Comparison of ENCODE assay signal across 1 cellular context in the genomic region with DNA sequence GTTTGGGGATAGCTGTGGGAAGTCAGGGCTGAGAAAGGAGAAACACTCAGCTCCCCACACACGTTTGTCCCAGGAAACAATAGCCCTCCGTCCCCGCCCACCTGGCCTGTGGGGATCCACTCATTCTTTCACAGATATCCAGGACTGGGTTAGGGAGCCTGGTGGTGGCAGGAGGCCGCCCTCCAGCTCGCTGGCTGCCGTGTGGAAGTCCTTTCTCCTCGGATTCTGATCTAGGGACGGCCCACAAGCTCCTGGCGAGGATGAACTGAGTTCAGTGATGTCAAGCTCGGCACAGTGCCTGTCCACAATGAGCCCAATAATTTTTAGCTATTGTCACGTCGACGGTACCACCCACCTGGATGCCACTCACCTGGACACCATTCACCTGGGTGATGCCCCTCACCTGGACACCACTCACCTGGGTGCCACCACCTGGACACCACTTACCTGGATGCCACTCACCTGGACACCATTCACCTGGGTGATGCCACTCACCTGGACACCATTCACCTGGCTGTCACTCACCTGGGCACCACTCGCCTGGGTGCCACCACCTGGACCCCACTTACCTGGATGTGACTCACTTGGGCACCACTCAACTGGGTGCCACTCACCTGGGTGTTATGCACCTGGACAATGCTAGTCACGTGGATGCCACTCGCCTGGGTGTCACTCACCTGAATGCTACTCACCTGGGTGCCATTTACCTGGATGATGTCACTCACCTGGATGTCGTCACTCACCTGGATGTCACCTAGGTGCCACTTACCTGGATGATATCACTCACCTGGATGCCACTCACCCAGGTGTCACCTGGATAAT.
TF ChIP-seq lines count a peak whose summit lies in the region.

No MANE protein-coding gene starts in this region.

TF ChIP-seq in IMR-90, 13 proteins besides CTCF, POLR2A, EP300 and RAD21 (continued from another document):
- no peak for TF ChIP-seq ELK1 (IDR thresholded peaks at IDR 0.05; ENCODE audit: borderline replicate concordance, low read depth, low read length)
TF ChIP-seq in IMR-90: peak in this region for 0.
